ENCODE assay signal across 42 cellular contexts in the genomic region with DNA sequence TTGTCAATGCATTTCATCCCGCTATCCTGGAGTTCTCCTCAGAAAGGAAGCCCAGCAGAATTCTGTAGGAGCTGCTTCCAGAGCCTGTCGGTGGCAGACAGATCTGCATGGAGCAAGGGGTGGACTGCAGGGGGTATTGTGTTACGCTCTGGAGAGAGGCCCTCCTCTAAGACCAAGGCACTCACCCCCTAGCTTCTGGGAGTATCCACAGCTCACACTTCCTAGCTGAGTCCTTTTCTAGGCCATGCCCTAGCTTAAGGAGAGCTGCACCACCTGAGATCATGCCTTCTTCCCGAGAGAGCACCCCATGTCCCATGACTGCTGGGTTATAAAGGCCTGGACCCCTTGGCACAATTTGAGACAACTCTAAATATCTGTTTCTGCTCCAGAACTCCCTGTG. TPM values are rescaled to one million over a fixed set of nuclear protein-coding genes. Genes with fewer than 3 reads are reported as not detected.
"Had no signal": no experiment of that assay in that cellular context is flagged by ENCODE, and none has a peak within 500 bp of the region (broad histone marks: within the 10 kb centered on the region; RNA-seq: fewer than 3 reads in every experiment).

No MANE protein-coding gene starts in this region.

- H3K27ac ChIP-seq: adrenal gland, body of pancreas, brain microvascular endothelial cell, breast epithelium, cardiac muscle cell, VCaP had no signal

- H3K9me3 Mint-ChIP-seq: activated B cell treated with CpG ODN at 0.5 μM for 24 hours; activated naive CD8-positive, alpha-beta T cell treated with anti-CD3 and anti-CD28 coated beads for 36 hours had no signal

- H3K4me3 Mint-ChIP-seq: activated B cell treated with CpG ODN at 0.5 μM for 24 hours; activated CD4-positive, alpha-beta memory T cell treated with anti-CD3 and anti-CD28 coated beads for 36 hours; activated CD4-positive, alpha-beta T cell treated with anti-CD3 and anti-CD28 coated beads, Interleukin-2, amount 10 ng/mL, durations not matched to agents 24 days and 14 days; activated CD8-positive, alpha-beta T cell treated with anti-CD3 and anti-CD28 coated beads for 36 hours; activated naive CD4-positive, alpha-beta T cell treated with anti-CD3 and anti-CD28 coated beads for 36 hours; activated naive CD8-positive, alpha-beta T cell treated with anti-CD3 and anti-CD28 coated beads for 36 hours; activated T-cell treated with anti-CD3 and anti-CD28 coated beads, Interleukin-2, amount 50 U/mL, for 4 hours; activated T-cell treated with anti-CD3 and anti-CD28 coated beads, Interleukin-2, amount 50 U/mL, for 72 hours; activated T-helper 1 cell treated with anti-CD3 and anti-CD28 coated beads, Interleukin-12 subunit alpha, Interleukin-12 subunit beta, Interleukin-2, Interleukin-4 antibody, amounts not matched to agents 30 ng/mL and 10 ng/mL and 1 ng/mL, durations not matched to agents 14 hours and 24 hours and 36 hours; activated T-helper 17 cell treated with anti-CD3 and anti-CD28 coated beads, Interleukin-2, amount 50 U/mL, for 72 hours; central memory CD8-positive, alpha-beta T cell; T-helper 1 cell treated with Interleukin-12 subunit alpha and Interleukin-12 subunit beta and Interleukin-4 antibody, amounts not matched to agents 30 μg/mL and 1 μg/mL, for 36 hours; T-helper 2 cell treated with Interferon-gamma antibody and Interleukin-4, amounts not matched to agents 5 μg/mL and 100 μg/mL, for 36 hours had no signal

- H3K27me3 ChIP-seq: adrenal gland, body of pancreas, brain microvascular endothelial cell, breast epithelium, cardiac muscle cell had no signal

- H3K36me3 Mint-ChIP-seq: activated CD4-positive, alpha-beta memory T cell treated with anti-CD3 and anti-CD28 coated beads for 36 hours; activated naive CD4-positive, alpha-beta T cell treated with anti-CD3 and anti-CD28 coated beads, Interleukin-2, amount 50 U/mL, for 72 hours; activated naive CD8-positive, alpha-beta T cell treated with anti-CD3 and anti-CD28 coated beads for 36 hours had no signal

- DNase-seq: activated B cell treated with CpG ODN at 0.5 μM for 24 hours; activated CD4-positive, alpha-beta memory T cell treated with anti-CD3 and anti-CD28 coated beads for 36 hours; activated CD4-positive, alpha-beta T cell treated with anti-CD3 and anti-CD28 coated beads for 4 hours; activated CD4-positive, alpha-beta T cell treated with anti-CD3 and anti-CD28 coated beads, Interleukin-2, amount 10 ng/mL, durations not matched to agents 24 days and 14 days; activated CD4-positive, alpha-beta T cell treated with anti-CD3 and anti-CD28 coated beads, Interleukin-2, amount 50 U/mL, for 1 hour; activated CD4-positive, alpha-beta T cell treated with anti-CD3 and anti-CD28 coated beads, Interleukin-2, amount 50 U/mL, for 4 hours; activated CD4-positive, CD25-positive, alpha-beta regulatory T cell treated with anti-CD3 and anti-CD28 coated beads, Interleukin-2, amount 50 U/mL, for 72 hours; activated CD8-positive, alpha-beta memory T cell treated with anti-CD3 and anti-CD28 coated beads, Interleukin-2, amount 50 U/mL, for 4 hours; activated CD8-positive, alpha-beta T cell treated with anti-CD3 and anti-CD28 coated beads for 36 hours; activated effector memory CD4-positive, alpha-beta T cell treated with anti-CD3 and anti-CD28 coated beads, Interleukin-2, amount 50 U/mL, for 16 hours; activated gamma-delta T cell treated with Interleukin-2 at 50 U/mL for 16 hours; activated naive CD4-positive, alpha-beta T cell; activated naive CD4-positive, alpha-beta T cell treated with anti-CD3 and anti-CD28 coated beads for 36 hours; activated naive CD4-positive, alpha-beta T cell treated with anti-CD3 and anti-CD28 coated beads, Interleukin-2, amount 50 U/mL, for 16 hours; activated naive CD8-positive, alpha-beta T cell treated with anti-CD3 and anti-CD28 coated beads for 36 hours; activated T-cell treated with anti-CD3 and anti-CD28 coated beads for 4 hours; activated T-cell treated with anti-CD3 and anti-CD28 coated beads, Interleukin-2, amount 50 U/mL, for 1 hour; activated T-cell treated with anti-CD3 and anti-CD28 coated beads, Interleukin-2, amount 50 U/mL, for 4 hours; activated T-cell treated with anti-CD3 and anti-CD28 coated beads, Interleukin-2, amount 50 U/mL, for 72 hours; adrenal gland; amniotic stem cell; aorta; body of pancreas; brain microvascular endothelial cell; caudate nucleus; cerebellar nuclear complex; T-helper 1 cell; T-helper 2 cell; T-helper 9 cell had no signal

- ATAC-seq: activated CD8-positive, alpha-beta T cell treated with anti-CD3 and anti-CD28 coated beads for 36 hours; activated naive CD4-positive, alpha-beta T cell treated with anti-CD3 and anti-CD28 coated beads, Interleukin-2, amount 50 U/mL, for 72 hours; activated T-cell treated with anti-CD3 and anti-CD28 coated beads, Interleukin-2, amount 50 U/mL, for 4 hours; activated T-cell treated with anti-CD3 and anti-CD28 coated beads, Interleukin-2, amount 50 U/mL, for 72 hours; activated T-helper 17 cell treated with anti-CD3 and anti-CD28 coated beads, Interleukin-2, amount 50 U/mL, for 72 hours; body of pancreas had no signal

- H3K4me1 ChIP-seq: adrenal gland, body of pancreas, breast epithelium had no signal

- H3K4me3 ChIP-seq: adrenal gland, body of pancreas, breast epithelium, cardiac muscle cell had no signal

- H3K4me1 Mint-ChIP-seq: activated B cell treated with CpG ODN at 0.5 μM for 24 hours; activated CD4-positive, alpha-beta T cell treated with anti-CD3 and anti-CD28 coated beads, Interleukin-2, amount 10 ng/mL, durations not matched to agents 24 days and 14 days; activated naive CD8-positive, alpha-beta T cell treated with anti-CD3 and anti-CD28 coated beads for 36 hours; activated T-helper 17 cell treated with anti-CD3 and anti-CD28 coated beads, Interleukin-2, amount 50 U/mL, for 72 hours; central memory CD8-positive, alpha-beta T cell had no signal

- FAIRE-seq: astrocyte, TTC549 had no signal

- H3K27ac Mint-ChIP-seq: activated B cell treated with CpG ODN at 0.5 μM for 24 hours; activated CD4-positive, alpha-beta memory T cell treated with anti-CD3 and anti-CD28 coated beads for 36 hours; activated CD4-positive, alpha-beta T cell treated with anti-CD3 and anti-CD28 coated beads, Interleukin-2, amount 10 ng/mL, durations not matched to agents 24 days and 14 days; activated CD8-positive, alpha-beta T cell treated with anti-CD3 and anti-CD28 coated beads for 36 hours; activated naive CD4-positive, alpha-beta T cell treated with anti-CD3 and anti-CD28 coated beads for 36 hours; activated naive CD4-positive, alpha-beta T cell treated with anti-CD3 and anti-CD28 coated beads, Interleukin-2, amount 50 U/mL, for 72 hours; activated naive CD8-positive, alpha-beta T cell treated with anti-CD3 and anti-CD28 coated beads for 36 hours; activated T-cell treated with anti-CD3 and anti-CD28 coated beads, Interleukin-2, amount 50 U/mL, for 72 hours; activated T-helper 1 cell treated with anti-CD3 and anti-CD28 coated beads, Interleukin-12 subunit alpha, Interleukin-12 subunit beta, Interleukin-2, Interleukin-4 antibody, amounts not matched to agents 30 ng/mL and 10 ng/mL and 1 ng/mL, durations not matched to agents 14 hours and 24 hours and 36 hours; activated T-helper 17 cell treated with anti-CD3 and anti-CD28 coated beads, Interleukin-2, amount 50 U/mL, for 72 hours; T-helper 1 cell treated with Interleukin-12 subunit alpha and Interleukin-12 subunit beta and Interleukin-4 antibody, amounts not matched to agents 30 μg/mL and 1 μg/mL, for 36 hours; T-helper 2 cell treated with Interferon-gamma antibody and Interleukin-4, amounts not matched to agents 5 μg/mL and 100 μg/mL, for 36 hours had no signal

- H3K9me3 ChIP-seq: adrenal gland, body of pancreas had no signal

- H3K36me3 ChIP-seq: adrenal gland, brain microvascular endothelial cell, breast epithelium, cardiac muscle cell had no signal

RNA-seq across cellular contexts. Expression of a gene that starts 39.1 kb away (rescaled TPM):
- total RNA-seq: activated B cell treated with CpG ODN at 0.5 μM for 24 hours; activated CD4-positive, alpha-beta memory T cell treated with anti-CD3 and anti-CD28 coated beads for 36 hours; activated CD4-positive, alpha-beta T cell treated with anti-CD3 and anti-CD28 coated beads, Interleukin-2, amount 10 ng/mL, durations not matched to agents 24 days and 14 days; activated CD8-positive, alpha-beta memory T cell treated with anti-CD3 and anti-CD28 coated beads for 36 hours; activated CD8-positive, alpha-beta T cell treated with anti-CD3 and anti-CD28 coated beads for 36 hours; activated naive CD4-positive, alpha-beta T cell treated with anti-CD3 and anti-CD28 coated beads for 36 hours; activated naive CD4-positive, alpha-beta T cell treated with anti-CD3 and anti-CD28 coated beads, Interleukin-2, amount 50 U/mL, for 72 hours; activated naive CD8-positive, alpha-beta T cell treated with anti-CD3 and anti-CD28 coated beads for 36 hours; activated T-cell treated with anti-CD3 and anti-CD28 coated beads, Interleukin-2, amount 50 U/mL, for 4 hours; activated T-cell treated with anti-CD3 and anti-CD28 coated beads, Interleukin-2, amount 50 U/mL, for 72 hours; activated T-helper 1 cell treated with anti-CD3 and anti-CD28 coated beads, Interleukin-12 subunit alpha, Interleukin-12 subunit beta, Interleukin-2, Interleukin-4 antibody, amounts not matched to agents 30 ng/mL and 10 ng/mL and 1 ng/mL, durations not matched to agents 14 hours and 24 hours and 36 hours; activated T-helper 17 cell treated with anti-CD3 and anti-CD28 coated beads, Interleukin-2, amount 50 U/mL, for 72 hours; adrenal gland; aorta; breast epithelium; chondrocyte had no signal
- polyA plus RNA-seq: adrenal gland, aorta had no signal
